Comparison of ENCODE assay signal across 8 cellular contexts in the genomic region with DNA sequence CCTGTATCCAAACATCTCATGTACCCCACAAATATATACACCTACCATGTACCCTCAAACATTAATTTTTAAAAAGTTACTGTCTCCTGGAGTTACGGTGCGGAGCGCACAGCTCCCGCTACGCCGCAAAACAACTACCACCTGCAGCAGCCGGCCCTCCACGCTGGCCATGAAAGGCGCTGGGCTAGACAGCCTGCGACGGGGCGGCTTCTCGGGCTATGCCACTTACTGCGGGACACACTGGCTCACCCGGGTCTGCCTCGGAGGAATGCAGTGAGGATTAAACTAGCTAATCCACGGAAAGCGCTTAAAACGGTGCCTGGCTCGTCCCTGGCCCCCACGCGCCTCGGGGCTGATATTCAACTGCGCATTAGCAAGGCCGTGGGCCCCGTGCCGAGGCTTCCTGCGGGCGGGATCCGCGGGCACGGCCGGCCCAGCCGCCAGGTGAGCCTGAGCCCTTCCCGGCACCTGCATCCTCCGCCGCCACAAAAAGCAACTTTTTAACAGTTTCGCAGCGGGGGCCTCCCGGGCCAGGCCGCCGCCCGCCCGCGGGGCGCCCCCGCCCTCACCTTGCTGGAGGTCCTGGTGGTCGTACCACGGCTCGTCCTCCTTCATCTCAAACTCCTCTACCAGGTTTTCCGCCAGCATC. TPM values are rescaled to one million over a fixed set of nuclear protein-coding genes. Genes with fewer than 3 reads are reported as not detected.
DNase-seq lines count a peak whose midpoint lies in the region; ATAC-seq, FAIRE-seq and TF ChIP-seq lines count a peak whose summit lies in the region.

No MANE protein-coding gene starts in this region.

- H3K27me3 ChIP-seq in endodermal cell (ENCODE audit: control insufficient read depth, insufficient read depth, low read length, poor library complexity, severe bottlenecking) (no peaks in the 10 kb centered on the region), muscle layer of colon (ENCODE audit: control insufficient read depth in 1 of 2, insufficient read depth in 2 of 2, low read length in 2 of 2) (no peaks in the 10 kb centered on the region), tibial nerve (no peaks in the 10 kb centered on the region)

- no peaks in the 10 kb centered on the region for H3K9me3 ChIP-seq in endodermal cell (ENCODE audit: control insufficient read depth, low read length)
- no peaks in the 10 kb centered on the region for H3K9me3 ChIP-seq in muscle layer of colon (ENCODE audit: low read length)
- no peaks in the 10 kb centered on the region for H3K9me3 ChIP-seq in tibial nerve

- H3K27ac ChIP-seq in endodermal cell (ENCODE audit: low read depth, low read length) (no peak overlapping the region), muscle layer of colon (ENCODE audit: low read depth, low read length) (peak overlapping the region; percentile 70), tibial nerve (peak overlapping the region; percentile 47 to 88 (median 82))

- peak; percentile 13 for ATAC-seq in GM21529 (IDR thresholded peaks at IDR 0.05; ENCODE audit: unreplicated experiment)

- no peak for TF ChIP-seq POLR2A in tibial nerve (IDR thresholded peaks at IDR 0.05)

- TF ChIP-seq CTCF in endodermal cell (conservative IDR thresholded peaks at IDR 0.05) (no peak), tibial nerve (IDR thresholded peaks at IDR 0.05) (no peak)

- DNase-seq in D341Med (ENCODE audit: low spot score) (peak; percentile 78), endodermal cell (peak; percentile 78), tibial nerve (ENCODE audit: low spot score in 2 of 2) (peak; percentile 17 to 27), frontal cortex (ENCODE audit: low spot score in 2 of 2) (no peak)
- DNase-seq in activated CD4-positive, alpha-beta T cell treated with anti-CD3 and anti-CD28 coated beads, Interleukin-2, amount 50 U/mL, for 48 hours = peak; percentile 48 to 54

- no peak overlapping the region for H3K27ac Mint-ChIP-seq in endodermal cell

- no peak for FAIRE-seq in frontal cortex (lab: Jason Lieb, UNC)

- H3K9me3 Mint-ChIP-seq in endodermal cell = no peaks in the 10 kb centered on the region

- peak overlapping the region; percentile 95 for H3K4me3 ChIP-seq in endodermal cell (ENCODE audit: low read length)
- peak overlapping the region; percentile 66 to 69 for H3K4me3 ChIP-seq in muscle layer of colon (ENCODE audit: low read depth in 1 of 2, low read length in 2 of 2)
- peak overlapping the region; percentile 75 to 95 (median 80) for H3K4me3 ChIP-seq in tibial nerve

- H3K9ac ChIP-seq in endodermal cell (ENCODE audit: extremely low read depth, low read length, poor library complexity, severe bottlenecking) = peak overlapping the region; percentile 76
- peak overlapping the region; percentile 60 for H3K9ac ChIP-seq in muscle layer of colon (ENCODE audit: low read length)

- peaks cover 8% of the 10 kb centered on the region for H3K36me3 Mint-ChIP-seq in endodermal cell (ENCODE audit: low read depth)

- TF ChIP-seq RAD21 in Ishikawa (IDR thresholded peaks at IDR 0.05; ENCODE audit: low read depth) = no peak; the same call in 1 of the 2 replicates

- H3K36me3 ChIP-seq in endodermal cell (ENCODE audit: control insufficient read depth, insufficient read depth, low read length) = peaks cover 17% of the 10 kb centered on the region
- no peaks in the 10 kb centered on the region for H3K36me3 ChIP-seq in muscle layer of colon (ENCODE audit: insufficient read depth, low read length)
- H3K36me3 ChIP-seq in tibial nerve = no peaks in the 10 kb centered on the region

- no peak for TF ChIP-seq EP300 in Ishikawa (IDR thresholded peaks at IDR 0.05; ENCODE audit: borderline replicate concordance)
- TF ChIP-seq EP300 in tibial nerve (IDR thresholded peaks at IDR 0.05) = no peak

- H3K27me3 Mint-ChIP-seq in endodermal cell (ENCODE audit: insufficient read depth) = peaks cover 10% of the 10 kb centered on the region

- H3K4me1 ChIP-seq in endodermal cell (ENCODE audit: control insufficient read depth, insufficient read depth, low read length) (peaks cover 2% of the 10 kb centered on the region), muscle layer of colon (ENCODE audit: insufficient read depth, low read length) (peaks cover 51% of the 10 kb centered on the region), tibial nerve (peaks cover 0 to 46% (median 14%) of the 10 kb centered on the region in 4 donors)

- 1% methylated on average over 36 to 51 of the region's 51 CpGs for WGBS in endodermal cell (ENCODE audit: insufficient coverage in 1 of 2, insufficient read length in 1 of 2), 2 experiments
- 1 to 4% methylated on average over 18 to 32 of the region's 51 CpGs for WGBS in tibial nerve, 2 donors

- peaks cover 31% of the 10 kb centered on the region for H3K4me1 Mint-ChIP-seq in endodermal cell

- peak overlapping the region; percentile 77 for H3K4me3 Mint-ChIP-seq in endodermal cell

TF ChIP-seq in Ishikawa, 13 proteins besides CTCF, POLR2A, EP300 and RAD21:
- TF ChIP-seq, protein P1, sequence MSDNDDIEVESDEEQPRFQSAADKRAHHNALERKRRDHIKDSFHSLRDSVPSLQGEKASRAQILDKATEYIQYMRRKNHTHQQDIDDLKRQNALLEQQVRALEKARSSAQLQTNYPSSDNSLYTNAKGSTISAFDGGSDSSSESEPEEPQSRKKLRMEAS (IDR thresholded peaks at IDR 0.05) = peak; percentile 62; the same call in 1 of the 2 replicates
- no peak for TF ChIP-seq ZBTB7A (IDR thresholded peaks at IDR 0.05; ENCODE audit: low read depth)

RNA-seq across cellular contexts. Expression of a gene that starts 0.6 kb away (rescaled TPM):
- total RNA-seq in endodermal cell (10 to 100 TPM; 17.6 to 24.3 TPM), tibial nerve (10 to 100 TPM; 16.4 to 25.1 (median 18.7) TPM), frontal cortex (11.8 TPM)
- 18.3 TPM for polyA plus RNA-seq in endodermal cell (2013, experiment 1 of 2)
- 21.8 TPM for polyA plus RNA-seq in endodermal cell (2013, experiment 2 of 2)

Comparison
In these comparisons a context has a peak if more than half of its experiments do, and no peak if none do; other contexts are left out.
1. DNase-seq: peak in D341Med (single experiment), activated CD4-positive, alpha-beta T cell treated with anti-CD3 and anti-CD28 coated beads, Interleukin-2, amount 50 U/mL, for 48 hours (2 of 2), endodermal cell (single experiment) and tibial nerve (2 of 2); none in frontal cortex (0 of 2).
2. Peak in every context shown above with its lines, with median percentiles within 50 percentile points of each other: H3K4me3 ChIP-seq.